18 cellular contexts compared by ENCODE assay signal in genomic region chr19:47657719-47658118, GRCh38. TPM values are rescaled to one million over a fixed set of nuclear protein-coding genes. Genes with fewer than 3 reads are reported as not detected.
DNase-seq lines count a peak whose midpoint lies in the region; ATAC-seq, FAIRE-seq and TF ChIP-seq lines count a peak whose summit lies in the region.
"Had no signal": no experiment of that assay in that cellular context is flagged by ENCODE, and none has a peak within 500 bp of the region (broad histone marks: within the 10 kb centered on the region; RNA-seq: fewer than 3 reads in every experiment).

No MANE protein-coding gene starts in this region.

- H3K4me3 ChIP-seq in H1 (ENCODE audit: extremely low read depth in 1 of 4, insufficient read depth in 2 of 4, low read depth in 3 of 4, low read length in 4 of 4): no peak overlapping the region
- no peak overlapping the region for H3K4me3 ChIP-seq in prostate gland
- H3K4me3 ChIP-seq: GM12878 had no signal

- H3K9ac ChIP-seq in H1 (replicated peaks in 1 of 4; ENCODE audit: extremely low read depth in 1 of 4, low read depth in 3 of 4, low read length in 3 of 4): no peak overlapping the region

- TF ChIP-seq CTCF in Calu3 (IDR thresholded peaks at IDR 0.05; ENCODE audit: unreplicated experiment) (no peak), WTC11 (IDR thresholded peaks at IDR 0.05) (no peak), H1 (IDR thresholded peaks at IDR 0.05; ENCODE audit: control extremely low read depth in 1 of 3, insufficient read depth in 1 of 3, low read depth in 1 of 3, low read length in 3 of 3) (no peak), prostate gland (IDR thresholded peaks at IDR 0.05) (no peak)

- H3K9me3 ChIP-seq in H1 (ENCODE audit: insufficient read depth in 2 of 2, low read depth in 1 of 2, low read length in 1 of 2) (no peaks in the 10 kb centered on the region), prostate gland (no peaks in the 10 kb centered on the region), T-helper 17 cell (ENCODE audit: control insufficient read depth, low read length, poor library complexity, severe bottlenecking) (no peaks in the 10 kb centered on the region)

- H3K36me3 ChIP-seq in H1 (ENCODE audit: control insufficient read depth in 2 of 4, insufficient read depth in 4 of 4, low read length in 3 of 4): peaks cover 0 to 3% (median 0%) of the 10 kb centered on the region in 4 experiments; a peak in 1 of 8 replicates
- H3K36me3 ChIP-seq in prostate gland: no peaks in the 10 kb centered on the region

- no peak for TF ChIP-seq POLR2A in H1 (IDR thresholded peaks at IDR 0.05; ENCODE audit: control extremely low read depth in 1 of 2, low read depth in 2 of 2, low read length in 2 of 2)
- no peak for TF ChIP-seq POLR2A in prostate gland (IDR thresholded peaks at IDR 0.05)

- peaks cover 22% of the 10 kb centered on the region for H3K36me3 Mint-ChIP-seq in Calu3 (ENCODE audit: insufficient read depth, unreplicated experiment)
- H3K36me3 Mint-ChIP-seq in WTC11: peaks cover 7% of the 10 kb centered on the region; the same call in 1 of the 2 replicates
- H3K36me3 Mint-ChIP-seq in T-helper 17 cell (ENCODE audit: low read depth): peaks cover 2% of the 10 kb centered on the region

- intact Hi-C loops in Calu3 (cut with micrococcal nuclease; ENCODE audit: unreplicated experiment): no loop called here
- intact Hi-C loops in prostate gland (cut with DNase I): no loop called here

- no peaks in the 10 kb centered on the region for H3K9me3 Mint-ChIP-seq in Calu3 (ENCODE audit: low read depth, unreplicated experiment)
- no peaks in the 10 kb centered on the region for H3K9me3 Mint-ChIP-seq in WTC11

- POLR2A ChIA-PET in WTC11 (lab: Charles Lee) (interaction anchor here (0.6 kb wide), 1 partner anchor 39 kb away, joined by 3 read pairs; no protein-coding TSS in a partner anchor), H1 (lab: Charles Lee; ENCODE audit: partially characterized antibody) (interaction anchor here (0.6 to 1.8 kb wide), 3 partner anchors 13 to 217 kb away, joined by 3 to 5 read pairs (median 4); no protein-coding TSS in a partner anchor)

- H2BK20ac ChIP-seq in H1 (ENCODE audit: low read length): no peak overlapping the region

- no peak overlapping the region for H4K5ac ChIP-seq in H1 (ENCODE audit: insufficient read length, low read depth, low read length)

- WGBS in H1 (ENCODE audit: extremely low coverage in 1 of 2, insufficient coverage in 1 of 2, insufficient read length in 1 of 2, insufficient replicate concordance in 2 of 2, low coverage in 1 of 2, low lambda C conversion rate in 2 of 2, missing lambda C conversion rate in 1 of 2), 2 experiments: 85% methylated on average over 3 of the region's 3 CpGs; no CpG with 5 or more reads in 1 of the 2 experiments
- 84% methylated on average over 3 of the region's 3 CpGs for WGBS in prostate gland

- H3K27me3 ChIP-seq in H1 (replicated peaks in 1 of 4; ENCODE audit: control insufficient read depth in 3 of 4, extremely low read depth in 1 of 4, insufficient read depth in 3 of 4, low read length in 3 of 4) (no peaks in the 10 kb centered on the region), prostate gland (replicated peaks; ENCODE audit: insufficient read depth) (no peaks in the 10 kb centered on the region)

- TF ChIP-seq RAD21 in H1 (IDR thresholded peaks at IDR 0.05 in 1 of 2, conservative IDR thresholded peaks at IDR 0.05 in 1 of 2; ENCODE audit: low read depth in 2 of 2, low read length in 2 of 2): no peak

- no peak for TF ChIP-seq EP300 in H1 (IDR thresholded peaks at IDR 0.05; ENCODE audit: borderline replicate concordance in 1 of 2, low read depth in 2 of 2, low read length in 2 of 2)

- no peak overlapping the region for H2BK15ac ChIP-seq in H1 (ENCODE audit: low read length)

- no peak overlapping the region for H3K14ac ChIP-seq in H1 (ENCODE audit: insufficient read length)

- no peak overlapping the region for H2BK12ac ChIP-seq in H1 (ENCODE audit: low read depth, low read length)

- H2AK5ac ChIP-seq in H1 (ENCODE audit: low read depth, low read length): no peak overlapping the region

- CTCF ChIA-PET in Calu3 (lab: Charles Lee): no interaction called here
- CTCF ChIA-PET in WTC11 (lab: Charles Lee): interaction anchor here (0.6 to 1.5 kb wide), 3 partner anchors 40 to 162 kb away, joined by 3 to 4 read pairs (median 4); no protein-coding TSS in a partner anchor
- CTCF ChIA-PET in H1 (lab: Charles Lee; ENCODE audit: partially characterized antibody): interaction anchor here (0.6 to 1.3 kb wide), 2 partner anchors 9 to 773 kb away, joined by 3 to 4 read pairs; no protein-coding TSS in a partner anchor

- BruUV-seq in Calu3 (replicated peaks; lab: Mats Ljungman, UMichigan): no TSS peak

- no peak overlapping the region for H2BK120ac ChIP-seq in H1 (replicated peaks; ENCODE audit: low read depth, low read length)

- no peak overlapping the region for H2AFZ ChIP-seq in H1 (ENCODE audit: low read length)

- no peak overlapping the region; the same call in 1 of the 2 replicates for H3K18ac ChIP-seq in H1 (ENCODE audit: extremely low read depth, low read length)

- no peak overlapping the region for H3K27ac ChIP-seq in H1 (ENCODE audit: low read depth, low read length)
- H3K27ac ChIP-seq in prostate gland: peak overlapping the region; percentile 59 to 68
- H3K27ac ChIP-seq: C4-2B had no signal

- H3K4ac ChIP-seq in H1 (replicated peaks; ENCODE audit: insufficient read length, low read depth, low read length): peak overlapping the region; percentile 50

- ATAC-seq in WTC11 (no peak), GM21717 (IDR thresholded peaks at IDR 0.05; ENCODE audit: unreplicated experiment) (no peak), T-helper 17 cell (no peak)
- ATAC-seq: GM12878, Panc1 had no signal

- no peak overlapping the region for H3K56ac ChIP-seq in H1 (replicated peaks; ENCODE audit: insufficient read length, low read depth, low read length)

- H3K4me1 Mint-ChIP-seq in Calu3 (ENCODE audit: low read depth, unreplicated experiment) (peaks cover 52% of the 10 kb centered on the region), WTC11 (peaks cover 6% of the 10 kb centered on the region), T-helper 17 cell (peaks cover 19% of the 10 kb centered on the region)

- H3K79me2 ChIP-seq in H1 (ENCODE audit: control insufficient read depth in 1 of 2, insufficient read depth in 2 of 2, low read length in 2 of 2): peaks cover 0 to 68% of the 10 kb centered on the region in 2 experiments; a peak in 2 of 4 replicates

- H3K4me3 Mint-ChIP-seq in Calu3 (ENCODE audit: low read depth, unreplicated experiment) (no peak overlapping the region), WTC11 (no peak overlapping the region), T-helper 17 cell (no peak overlapping the region)

- no peak overlapping the region for H4K91ac ChIP-seq in H1 (replicated peaks; ENCODE audit: insufficient read length, low read length)

- peaks cover 14 to 17% of the 10 kb centered on the region in 2 experiments for H4K20me1 ChIP-seq in H1 (replicated peaks in 1 of 2; ENCODE audit: control insufficient read depth in 1 of 2, insufficient read depth in 2 of 2, low read length in 2 of 2)

- FAIRE-seq in H1 (lab: Jason Lieb, UNC): no peak
- FAIRE-seq: A204.1, GM12878, GM18507 had no signal

- H4K8ac ChIP-seq in H1 (ENCODE audit: extremely low read depth, insufficient read depth, low read length): no peak overlapping the region

- H3K27me3 Mint-ChIP-seq in Calu3 (ENCODE audit: unreplicated experiment): no peaks in the 10 kb centered on the region
- H3K27me3 Mint-ChIP-seq in WTC11 (ENCODE audit: low read depth): no peaks in the 10 kb centered on the region
- H3K27me3 Mint-ChIP-seq in T-helper 17 cell: no peaks in the 10 kb centered on the region

- no peak overlapping the region for H3K23ac ChIP-seq in H1 (ENCODE audit: insufficient read length)

- H3K23me2 ChIP-seq in H1 (ENCODE audit: low read depth, low read length): no peaks in the 10 kb centered on the region; the same call in 1 of the 2 replicates

- H3K4me2 ChIP-seq in H1 (ENCODE audit: insufficient read depth in 1 of 2, low read depth in 2 of 2, low read length in 2 of 2): no peak overlapping the region

- no peak overlapping the region for H2BK5ac ChIP-seq in H1 (ENCODE audit: low read depth, low read length)

- no peaks in the 10 kb centered on the region for H3K4me1 ChIP-seq in H1 (replicated peaks in 1 of 4; ENCODE audit: control insufficient read depth in 3 of 4, insufficient read depth in 4 of 4, low read length in 3 of 4)
- peaks cover 7% of the 10 kb centered on the region for H3K4me1 ChIP-seq in prostate gland (replicated peaks)

- H3K27ac Mint-ChIP-seq in Calu3 (ENCODE audit: unreplicated experiment) (peak overlapping the region; percentile 65), WTC11 (peak overlapping the region; percentile 88), T-helper 17 cell (no peak overlapping the region)

- DNase-seq in Calu3: no peak
- DNase-seq in WTC11 (ENCODE audit: low spot score): no peak
- DNase-seq in H1 (ENCODE audit: low read depth in 1 of 2, low spot score in 2 of 2): no peak
- no peak for DNase-seq in prostate gland (ENCODE audit: low spot score)
- no peak for DNase-seq in HPDE6-E6E7 (ENCODE audit: extremely low spot score)
- no peak for DNase-seq in T-helper 17 cell
- no peak for DNase-seq in GF-D8 (lab: John Stamatoyannopoulos, UW)
- DNase-seq: KG1, NCI-H1092 treated with DMSO at 0.1 percent for 48 hours, NCI-H1694 treated with DMSO at 0.1 percent for 48 hours, NCI-H446 treated with DMSO at 0.1 percent for 48 hours, SHP77 had no signal

- H3K79me1 ChIP-seq in H1 (ENCODE audit: low read depth, low read length): peaks cover 16% of the 10 kb centered on the region; the same call in 1 of the 2 replicates

RNA-seq across cellular contexts. Expression of gene BICRA, which starts 48.8 kb away (rescaled TPM):
- total RNA-seq in Calu3 (2022): 24.4 TPM in 2 replicates
- 23.0 to 30.3 TPM (median 26.0 TPM) in 3 replicates for total RNA-seq in WTC11 (2021)
- 29.2 and 30.0 TPM in 2 replicates for total RNA-seq in H1 (2021; fragmentation: NEBNext Ultra II Directional; extraction: Animal tissue kit (Norgen Biotek cat#: 25700))
- polyA plus RNA-seq in H1 (2011; rRNA removed): 1.5 and 3.8 TPM in 2 replicates
- polyA plus RNA-seq in H1 (2011; cell fraction: cytosol; rRNA removed): 2.8 TPM
- polyA plus RNA-seq in H1 (2011; cell fraction: nucleus; rRNA removed): 6.5 TPM
- polyA plus RNA-seq in H1 (2012, experiment 1 of 2): 18.9 to 23.4 TPM (median 22.8 TPM) in 4 replicates
- 15.5 TPM for polyA plus RNA-seq in H1 (2012, experiment 2 of 2)
- polyA plus RNA-seq in H1 (2013, experiment 1 of 2): 11.9 TPM
- polyA plus RNA-seq in H1 (2013, experiment 2 of 2): 11.1 TPM
- polyA minus RNA-seq in H1 (2011; rRNA and poly(A)+ RNA removed): 5.0 and 6.5 TPM in 2 replicates
- 10.6 TPM for polyA minus RNA-seq in H1 (2011; cell fraction: cytosol; rRNA and poly(A)+ RNA removed)
- polyA minus RNA-seq in H1 (2011; cell fraction: nucleus; rRNA and poly(A)+ RNA removed): 11.7 TPM
- total RNA-seq in prostate gland: 10 to 100 TPM; 19.4 to 25.3 TPM
- total RNA-seq in T-helper 17 cell: 10 to 100 TPM; 32.1 to 34.8 TPM

RNA-seq across cellular contexts. Expression of gene EHD2, which starts 55.5 kb away (rescaled TPM):
- total RNA-seq in Calu3 (2022) (52.3 and 71.5 TPM in 2 replicates), WTC11 (2021) (11.8 to 15.5 TPM (median 15.4 TPM) in 3 replicates), prostate gland (10 to 100 TPM; 48.7 to 83.2 TPM), T-helper 17 cell (under 1 TPM in 1 of 2 donors, not detected in 1; 0.70 TPM)
- 13.0 and 14.3 TPM in 2 replicates for total RNA-seq in H1 (2021; fragmentation: NEBNext Ultra II Directional; extraction: Animal tissue kit (Norgen Biotek cat#: 25700))
- 4.5 and 12.4 TPM in 2 replicates for polyA plus RNA-seq in H1 (2011; rRNA removed)
- polyA plus RNA-seq in H1 (2011; cell fraction: cytosol; rRNA removed): 4.1 TPM
- polyA plus RNA-seq in H1 (2011; cell fraction: nucleus; rRNA removed): 5.8 TPM
- polyA plus RNA-seq in H1 (2012, experiment 1 of 2): 9.5 to 14.8 TPM (median 12.7 TPM) in 4 replicates
- polyA plus RNA-seq in H1 (2012, experiment 2 of 2): 12.0 TPM
- 9.9 TPM for polyA plus RNA-seq in H1 (2013, experiment 1 of 2)
- polyA plus RNA-seq in H1 (2013, experiment 2 of 2): 9.4 TPM
- 4.0 and 4.8 TPM in 2 replicates for polyA minus RNA-seq in H1 (2011; rRNA and poly(A)+ RNA removed)
- 10.6 TPM for polyA minus RNA-seq in H1 (2011; cell fraction: cytosol; rRNA and poly(A)+ RNA removed)
- polyA minus RNA-seq in H1 (2011; cell fraction: nucleus; rRNA and poly(A)+ RNA removed): 5.7 TPM
